Comparison of ENCODE assay signal across 26 cellular contexts in the genomic region with DNA sequence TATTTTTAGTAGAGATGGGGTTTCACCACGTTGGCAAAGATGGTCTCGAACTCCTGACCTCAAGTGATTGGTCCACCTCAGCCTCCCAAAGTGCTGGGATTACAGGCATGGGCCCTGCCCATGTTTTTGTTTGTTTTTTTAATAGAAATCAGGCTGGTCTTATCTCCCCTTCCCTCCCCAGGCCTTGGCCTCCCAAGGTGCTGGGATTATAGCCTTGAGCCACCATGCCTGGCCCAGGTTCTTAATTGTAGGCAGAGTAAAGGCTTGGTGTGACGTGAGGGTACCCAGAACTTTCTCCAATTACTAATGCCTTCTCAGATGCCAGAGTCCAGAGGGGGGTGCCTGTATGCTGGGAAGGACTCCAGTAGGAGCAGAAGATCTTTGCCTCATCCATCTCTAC. TPM values are rescaled to one million over a fixed set of nuclear protein-coding genes. Genes with fewer than 3 reads are reported as not detected.
DNase-seq lines count a peak whose midpoint lies in the region; ATAC-seq, FAIRE-seq and TF ChIP-seq lines count a peak whose summit lies in the region.
"Had no signal": no experiment of that assay in that cellular context is flagged by ENCODE, and none has a peak within 500 bp of the region (broad histone marks: within the 10 kb centered on the region; RNA-seq: fewer than 3 reads in every experiment).

No MANE protein-coding gene starts in this region.

- TF ChIP-seq EP300 in K562 (IDR thresholded peaks at IDR 0.05; ENCODE audit: low read length) (no peak), tibial nerve (IDR thresholded peaks at IDR 0.05) (no peak), suprapubic skin (IDR thresholded peaks at IDR 0.05) (no peak)

- 72% methylated on average over 3 of the region's 3 CpGs for WGBS in K562 (ENCODE audit: insufficient coverage, low coverage, missing lambda C conversion rate)
- WGBS in tibial nerve, 2 donors: 78 to 80% methylated on average over 3 of the region's 3 CpGs
- WGBS in suprapubic skin: 91% methylated on average over 3 of the region's 3 CpGs

- H3K36me3 ChIP-seq in HEK293 (ENCODE audit: control insufficient read depth in 2 of 2, insufficient read depth in 1 of 2, low read length in 2 of 2): no peaks in the 10 kb centered on the region
- no peaks in the 10 kb centered on the region for H3K36me3 ChIP-seq in K562 (ENCODE audit: control insufficient read depth, insufficient read depth, low read length)
- no peaks in the 10 kb centered on the region for H3K36me3 ChIP-seq in iPS-15b (ENCODE audit: control insufficient read depth, insufficient read depth, low read length)
- no peaks in the 10 kb centered on the region for H3K36me3 ChIP-seq in tibial nerve
- H3K36me3 ChIP-seq in suprapubic skin: no peaks in the 10 kb centered on the region
- H3K36me3 ChIP-seq: BLaER1 had no signal

- CTCF ChIA-PET in HEK293 (lab: Yijun Ruan, JAX): no interaction called here
- CTCF ChIA-PET in K562 (lab: Yijun Ruan, JAX; ENCODE audit: low intra/inter-chr PET ratio): interaction anchor here (0.6 kb wide), 1 partner anchor 9 kb away, joined by 3 read pairs; no protein-coding TSS in a partner anchor

- DNase-seq in K562 (ENCODE audit: extremely low read depth in 1 of 4, low spot score in 3 of 4) (no peak), tibial nerve (ENCODE audit: low spot score in 2 of 2) (no peak), suprapubic skin (ENCODE audit: low spot score in 2 of 2) (no peak), glomerular visceral epithelial cell (ENCODE audit: extremely low spot score) (no peak), RCC 7860 (ENCODE audit: low spot score) (no peak)
- DNase-seq: CD4-positive, alpha-beta memory T cell; DND-41; HFFc6; IMR-90; MV-4-11; NCI-H1105 treated with DMSO at 0.1 percent for 48 hours; NCI-H1694; NCI-H2081; NCI-H2171; NCI-H446; NCI-H526; OCI-M1; Right ventricle myocardium superior had no signal

- H3K9ac ChIP-seq in K562 (ENCODE audit: insufficient read depth in 1 of 2, low read depth in 2 of 2, low read length in 2 of 2) (no peak overlapping the region), iPS-15b (ENCODE audit: low read depth, low read length) (peak overlapping the region; percentile 47)
- H3K9ac ChIP-seq: BLaER1 had no signal

- FAIRE-seq in K562 (lab: Jason Lieb, UNC) (no peak), RCC 7860 (lab: Jason Lieb, UNC) (no peak)
- FAIRE-seq: A549, GM12891, H54 had no signal

- POLR2A ChIA-PET in HEK293 (lab: Yijun Ruan, JAX): no interaction called here
- POLR2A ChIA-PET in K562 (lab: Yijun Ruan, JAX): interaction anchor here (1.1 kb wide), 1 partner anchor 42 kb away, joined by 3 read pairs; no protein-coding TSS in a partner anchor

- no peaks in the 10 kb centered on the region for H3K9me1 ChIP-seq in K562 (ENCODE audit: control insufficient read depth, insufficient read depth, low read length)

- TF ChIP-seq CTCF in HEK293 (tag by site-specific recombination; IDR thresholded peaks at IDR 0.05) (no peak), K562 (IDR thresholded peaks at IDR 0.05 in 2 of 3, conservative IDR thresholded peaks at IDR 0.05 in 1 of 3; ENCODE audit: insufficient read depth in 2 of 3, low read depth in 1 of 3, low read length in 3 of 3) (no peak), tibial nerve (IDR thresholded peaks at IDR 0.05) (no peak), suprapubic skin (IDR thresholded peaks at IDR 0.05) (no peak)

- no peaks in the 10 kb centered on the region for H4K20me1 ChIP-seq in K562 (replicated peaks; ENCODE audit: control insufficient read depth, insufficient read depth, low read length)
- H4K20me1 ChIP-seq: BLaER1 had no signal

- no peaks in the 10 kb centered on the region for H3K79me2 ChIP-seq in K562 (ENCODE audit: control insufficient read depth, insufficient read depth, low read length)

- ATAC-seq in K562: no peak
- no peak for ATAC-seq in HG02884 (IDR thresholded peaks at IDR 0.05; ENCODE audit: unreplicated experiment)

- peak overlapping the region; percentile 43 for H2AFZ ChIP-seq in K562 (ENCODE audit: low read depth, low read length)

- no peak overlapping the region for H3K4me3 ChIP-seq in HEK293 (ENCODE audit: low read depth, low read length)
- no peak overlapping the region for H3K4me3 ChIP-seq in K562
- no peak overlapping the region for H3K4me3 ChIP-seq in iPS-15b (ENCODE audit: low read depth, low read length)
- no peak overlapping the region for H3K4me3 ChIP-seq in tibial nerve
- H3K4me3 ChIP-seq in suprapubic skin: no peak overlapping the region
- H3K4me3 ChIP-seq: A549, BLaER1 had no signal

- H3K27ac ChIP-seq in HEK293 (ENCODE audit: extremely low read depth, low read depth, low read length) (no peak overlapping the region), K562 (ENCODE audit: extremely low read depth, low read depth, low read length) (no peak overlapping the region), tibial nerve (peak overlapping the region in 3 of 4 donors; percentile 2 to 76 (median 19)), suprapubic skin (no peak overlapping the region)
- H3K27ac ChIP-seq: BLaER1, HL-60 had no signal

- no TSS peak for BruUV-seq in K562 (replicated peaks; lab: Mats Ljungman, UMichigan)

- H3K9me3 ChIP-seq in HEK293 (ENCODE audit: control insufficient read depth, insufficient read depth, low read depth, low read length): no peaks in the 10 kb centered on the region
- no peaks in the 10 kb centered on the region for H3K9me3 ChIP-seq in K562 (replicated peaks; ENCODE audit: control insufficient read depth, insufficient read depth, low read depth, low read length)
- no peaks in the 10 kb centered on the region for H3K9me3 ChIP-seq in iPS-15b (ENCODE audit: control insufficient read depth, insufficient read depth, low read length)
- H3K9me3 ChIP-seq in tibial nerve: no peaks in the 10 kb centered on the region
- no peaks in the 10 kb centered on the region for H3K9me3 ChIP-seq in suprapubic skin
- H3K9me3 ChIP-seq: A549, BLaER1 had no signal

- no peak for TF ChIP-seq POLR2A in K562 (conservative IDR thresholded peaks at IDR 0.05)
- TF ChIP-seq POLR2A in tibial nerve (IDR thresholded peaks at IDR 0.05): no peak
- TF ChIP-seq POLR2A in suprapubic skin (IDR thresholded peaks at IDR 0.05): no peak

- H3K27me3 ChIP-seq in K562 (ENCODE audit: control insufficient read depth in 2 of 2, insufficient read depth in 2 of 2, low read length in 2 of 2) (no peaks in the 10 kb centered on the region), iPS-15b (ENCODE audit: control insufficient read depth, insufficient read depth, low read length) (no peaks in the 10 kb centered on the region), tibial nerve (no peaks in the 10 kb centered on the region), suprapubic skin (no peaks in the 10 kb centered on the region)
- H3K27me3 ChIP-seq: BLaER1 had no signal

- TF ChIP-seq RAD21 in K562 (CRISPR knock-in tag; conservative IDR thresholded peaks at IDR 0.05 in 1 of 2, IDR thresholded peaks at IDR 0.05 in 1 of 2): no peak

- in situ Hi-C loops in K562 (cut with MboI): no loop called here

- intact Hi-C loops in K562 (cut with micrococcal nuclease): no loop called here

- H3K4me2 ChIP-seq in K562 (ENCODE audit: insufficient read depth, low read length): no peak overlapping the region
- H3K4me2 ChIP-seq: A549, BLaER1 had no signal

- H3K4me1 ChIP-seq in HEK293 (ENCODE audit: control insufficient read depth, insufficient read depth, low read length) (no peaks in the 10 kb centered on the region), K562 (replicated peaks in 1 of 2; ENCODE audit: control insufficient read depth in 2 of 2, insufficient read depth in 2 of 2, low read length in 2 of 2) (peaks cover 34 to 45% of the 10 kb centered on the region in 2 experiments), iPS-15b (ENCODE audit: control insufficient read depth, insufficient read depth, low read length) (peaks cover 26% of the 10 kb centered on the region), tibial nerve (peaks cover 0 to 5% (median 0%) of the 10 kb centered on the region in 4 donors), suprapubic skin (peaks cover 7% of the 10 kb centered on the region)
- H3K4me1 ChIP-seq: BLaER1 had no signal

TF ChIP-seq in HEK293, 187 proteins besides CTCF, POLR2A, EP300 and RAD21 (continues in another document):
- no peak for TF ChIP-seq ZNF266 (tag by site-specific recombination; IDR thresholded peaks at IDR 0.05; ENCODE audit: low read depth)
- no peak for TF ChIP-seq ZNF2 (tag by site-specific recombination; IDR thresholded peaks at IDR 0.05)
- no peak for TF ChIP-seq ZBTB8A (tag by site-specific recombination; IDR thresholded peaks at IDR 0.05)
- TF ChIP-seq ZNF37A (tag by site-specific recombination; IDR thresholded peaks at IDR 0.05): no peak
- no peak for TF ChIP-seq KLF10 (tag by site-specific recombination; IDR thresholded peaks at IDR 0.05)
- no peak for TF ChIP-seq KLF8 (tag by site-specific recombination; IDR thresholded peaks at IDR 0.05)

TF ChIP-seq in K562, 482 proteins besides CTCF, POLR2A, EP300 and RAD21 (continues in another document):
- TF ChIP-seq TARDBP (IDR thresholded peaks at IDR 0.05): no peak
- TF ChIP-seq ETV6 (IDR thresholded peaks at IDR 0.05; ENCODE audit: borderline replicate concordance in 1 of 2, low read depth in 2 of 2, low read length in 1 of 2): no peak
- TF ChIP-seq ETV6 (CRISPR knock-in tag; IDR thresholded peaks at IDR 0.05; ENCODE audit: borderline replicate concordance): no peak
- TF ChIP-seq U2AF2 (optimal IDR thresholded peaks at IDR 0.05; ENCODE audit: low read depth, low read length): no peak
- 0 out of 4 replicates have a peak, but pooled peaks of 1 of the 2 experiments have one; percentile 4 for TF ChIP-seq RCOR1 (IDR thresholded peaks at IDR 0.05; ENCODE audit: borderline replicate concordance in 1 of 2, low read depth in 2 of 2, low read length in 2 of 2)

RNA-seq across cellular contexts. Expression of a gene that starts 5.2 kb away (rescaled TPM):
- 105 and 157 TPM in 2 replicates for total RNA-seq in K562 (2011; cell fraction: chromatin; rRNA removed; ENCODE audit: low replicate concordance)
- total RNA-seq in K562 (2011; cell fraction: nucleolus; rRNA removed): 62.0 and 63.3 TPM in 2 replicates
- total RNA-seq in K562 (2011; cell fraction: nucleoplasm; rRNA removed): 108 and 126 TPM in 2 replicates
- total RNA-seq in K562 (2014; rRNA removed) (60.7 and 73.9 TPM in 2 replicates), K562 (2014; rRNA removed; fragmentation: Illumina TruSeq; extraction: Trizol) (82.0 and 92.2 TPM in 2 replicates), K562 (2015; rRNA removed; fragmentation: Illumina TruSeq; extraction: Trizol) (79.0 and 87.1 TPM in 2 replicates), K562 (2021) (70.7 and 87.5 TPM in 2 replicates), tibial nerve (10 to 100 TPM; 45.9 to 75.7 (median 60.0) TPM), suprapubic skin (10 to 100 TPM; 58.1 to 95.8 (median 79.5) TPM)
- polyA plus RNA-seq in K562 (2011; rRNA removed) (72.4 and 87.9 TPM in 2 replicates), K562 (2014; fragmentation: Illumina TruSeq; extraction: Trizol) (80.8 and 90.3 TPM in 2 replicates), K562 (2014; fragmentation: Nextera tagmentation; extraction: Ambion mirVana) (10 to 100 TPM; 30.5 to 33.5 TPM), K562 (2014; rRNA removed) (75.8 and 76.0 TPM in 2 replicates)
- 48.3 and 81.3 TPM in 2 replicates for polyA plus RNA-seq in K562 (2011; cell fraction: cytosol; rRNA removed)
- 55.8 and 88.3 TPM in 2 replicates for polyA plus RNA-seq in K562 (2011; cell fraction: nucleus; rRNA removed)
- 75.1 and 81.2 TPM in 2 replicates for polyA plus RNA-seq in K562 (2012)
- 120 and 131 TPM in 2 replicates for polyA minus RNA-seq in K562 (2011; rRNA and poly(A)+ RNA removed)
- polyA minus RNA-seq in K562 (2011; cell fraction: cytosol; rRNA and poly(A)+ RNA removed): 38.2 and 52.5 TPM in 2 replicates
- 30.3 and 62.9 TPM in 2 replicates for polyA minus RNA-seq in K562 (2011; cell fraction: nucleus; rRNA and poly(A)+ RNA removed)

Comparison
In these comparisons a context has a peak if more than half of its experiments do, and no peak if none do; other contexts are left out.
1. H3K27ac ChIP-seq: peak in tibial nerve (3 of 4); none in HEK293 (single experiment), K562 (single experiment) and suprapubic skin (single experiment).